Comparison of ENCODE assay signal across 8 cellular contexts in genomic region chr16:66406534-66407368, GRCh38. TPM values are rescaled to one million over a fixed set of nuclear protein-coding genes. Genes with fewer than 3 reads are reported as not detected.
DNase-seq lines count a peak whose midpoint lies in the region; ATAC-seq, FAIRE-seq and TF ChIP-seq lines count a peak whose summit lies in the region.

No MANE protein-coding gene starts in this region.

- H3K36me3 ChIP-seq in cardiac muscle cell: no peaks in the 10 kb centered on the region
- H3K36me3 ChIP-seq in ovary: no peaks in the 10 kb centered on the region
- H3K36me3 ChIP-seq in thymus (ENCODE audit: control insufficient read depth, insufficient read depth): no peaks in the 10 kb centered on the region

- 1% methylated on average over 36 of the region's 36 CpGs for WGBS in ovary, 3 donors
- 5% methylated on average over 36 of the region's 36 CpGs for WGBS in thymus

- peaks cover 6% of the 10 kb centered on the region for H3K27me3 ChIP-seq in cardiac muscle cell
- no peaks in the 10 kb centered on the region for H3K27me3 ChIP-seq in ovary
- H3K27me3 ChIP-seq in thymus (ENCODE audit: control insufficient read depth, insufficient read depth): peaks cover 2% of the 10 kb centered on the region

- TF ChIP-seq CTCF in D721Med (IDR thresholded peaks at IDR 0.05; ENCODE audit: insufficient read depth, missing control alignments) (peak; percentile 79), LNCAP (IDR thresholded peaks at IDR 0.05) (peak; percentile 81), cardiac muscle cell (IDR thresholded peaks at IDR 0.05; ENCODE audit: low read depth, low read length) (peak; percentile 78), ovary (IDR thresholded peaks at IDR 0.05) (peak; percentile 84 to 94 (median 93))

- peak; percentile 51 for DNase-seq in D721Med (ENCODE audit: insufficient read length, low spot score)
- peak; percentile 53 for DNase-seq in SKM-1 (lab: John Stamatoyannopoulos, UW; ENCODE audit: unreplicated experiment)
- peak; percentile 83 for DNase-seq in activated naive CD8-positive, alpha-beta T cell treated with anti-CD3 and anti-CD28 coated beads for 36 hours
- peak; percentile 75 to 92 for DNase-seq in cardiac muscle cell (ENCODE audit: low read depth in 1 of 2, low spot score in 1 of 2)
- peak; percentile 81 to 92 (median 90) for DNase-seq in ovary

- TF ChIP-seq EP300 in ovary (IDR thresholded peaks at IDR 0.05): no peak

- H3K4me1 Mint-ChIP-seq in activated naive CD8-positive, alpha-beta T cell treated with anti-CD3 and anti-CD28 coated beads for 36 hours: peaks cover 21% of the 10 kb centered on the region

- H3K9me3 ChIP-seq in cardiac muscle cell (ENCODE audit: low read depth) (no peaks in the 10 kb centered on the region), ovary (no peaks in the 10 kb centered on the region), thymus (ENCODE audit: control insufficient read depth) (no peaks in the 10 kb centered on the region)

- intact Hi-C loops in ovary (cut with DNase I): loop anchor here (5.0 to 10.0 kb wide), 6 partner anchors 76 to 461 kb away; partner anchors contain the start of gene CMTM3 (in 3 of the 4)

- no peak overlapping the region for H3K27ac Mint-ChIP-seq in activated naive CD8-positive, alpha-beta T cell treated with anti-CD3 and anti-CD28 coated beads for 36 hours

- peak; percentile 79 for ATAC-seq in GM21737 (IDR thresholded peaks at IDR 0.05; ENCODE audit: unreplicated experiment)

- H3K4me1 ChIP-seq in cardiac muscle cell (ENCODE audit: low read depth): peaks cover 22% of the 10 kb centered on the region
- H3K4me1 ChIP-seq in ovary (ENCODE audit: insufficient read depth): peaks cover 2% of the 10 kb centered on the region
- H3K4me1 ChIP-seq in thymus (ENCODE audit: control insufficient read depth, insufficient read depth, low read length): peaks cover 4% of the 10 kb centered on the region

- H3K27ac ChIP-seq in cardiac muscle cell (peak overlapping the region; percentile 5), ovary (no peak overlapping the region), thymus (ENCODE audit: low read depth) (no peak overlapping the region)

- peaks cover 4% of the 10 kb centered on the region for H3K9me3 Mint-ChIP-seq in activated naive CD8-positive, alpha-beta T cell treated with anti-CD3 and anti-CD28 coated beads for 36 hours

- peaks cover 11% of the 10 kb centered on the region for H3K27me3 Mint-ChIP-seq in activated naive CD8-positive, alpha-beta T cell treated with anti-CD3 and anti-CD28 coated beads for 36 hours

- peak overlapping the region; percentile 83 for H3K4me3 Mint-ChIP-seq in activated naive CD8-positive, alpha-beta T cell treated with anti-CD3 and anti-CD28 coated beads for 36 hours

- H3K4me3 ChIP-seq in cardiac muscle cell (peak overlapping the region; percentile 31), ovary (peak overlapping the region; percentile 41), thymus (ENCODE audit: low read length) (peak overlapping the region; percentile 54)

- TF ChIP-seq POLR2A in ovary (IDR thresholded peaks at IDR 0.05): no peak

- FAIRE-seq in D721Med (lab: Jason Lieb, UNC): no peak

- peaks cover 6% of the 10 kb centered on the region for H3K36me3 Mint-ChIP-seq in activated naive CD8-positive, alpha-beta T cell treated with anti-CD3 and anti-CD28 coated beads for 36 hours

RNA-seq across cellular contexts. Expression of gene BEAN1, which starts 20.3 kb away (rescaled TPM):
- not detected for total RNA-seq in activated naive CD8-positive, alpha-beta T cell treated with anti-CD3 and anti-CD28 coated beads for 36 hours
- total RNA-seq in cardiac muscle cell: 1.2 and 2.4 TPM in 2 replicates
- polyA plus RNA-seq in cardiac muscle cell: 2.9 and 3.0 TPM in 2 replicates
- 1 to 10 TPM in 2 of 7 donors, under 1 TPM in 4, not detected in 1; 0.15 to 2.2 (median 0.54) TPM for total RNA-seq in ovary
- polyA plus RNA-seq in ovary: under 1 TPM; 0.62 to 0.72 TPM
- 0.25 TPM for polyA plus RNA-seq in thymus

RNA-seq across cellular contexts. Expression of gene CDH5, which starts 40.3 kb away (rescaled TPM):
- not detected for total RNA-seq in activated naive CD8-positive, alpha-beta T cell treated with anti-CD3 and anti-CD28 coated beads for 36 hours
- 0.88 and 4.1 TPM in 2 replicates for total RNA-seq in cardiac muscle cell
- 1.1 and 5.6 TPM in 2 replicates for polyA plus RNA-seq in cardiac muscle cell
- 10 to 100 TPM in 4 of 7 donors, 1 to 10 TPM in 3; 6.0 to 24.7 (median 10.8) TPM for total RNA-seq in ovary
- polyA plus RNA-seq in ovary: 10 to 100 TPM; 18.7 to 36.8 TPM
- polyA plus RNA-seq in thymus: 12.0 TPM
